In the genomic region with DNA sequence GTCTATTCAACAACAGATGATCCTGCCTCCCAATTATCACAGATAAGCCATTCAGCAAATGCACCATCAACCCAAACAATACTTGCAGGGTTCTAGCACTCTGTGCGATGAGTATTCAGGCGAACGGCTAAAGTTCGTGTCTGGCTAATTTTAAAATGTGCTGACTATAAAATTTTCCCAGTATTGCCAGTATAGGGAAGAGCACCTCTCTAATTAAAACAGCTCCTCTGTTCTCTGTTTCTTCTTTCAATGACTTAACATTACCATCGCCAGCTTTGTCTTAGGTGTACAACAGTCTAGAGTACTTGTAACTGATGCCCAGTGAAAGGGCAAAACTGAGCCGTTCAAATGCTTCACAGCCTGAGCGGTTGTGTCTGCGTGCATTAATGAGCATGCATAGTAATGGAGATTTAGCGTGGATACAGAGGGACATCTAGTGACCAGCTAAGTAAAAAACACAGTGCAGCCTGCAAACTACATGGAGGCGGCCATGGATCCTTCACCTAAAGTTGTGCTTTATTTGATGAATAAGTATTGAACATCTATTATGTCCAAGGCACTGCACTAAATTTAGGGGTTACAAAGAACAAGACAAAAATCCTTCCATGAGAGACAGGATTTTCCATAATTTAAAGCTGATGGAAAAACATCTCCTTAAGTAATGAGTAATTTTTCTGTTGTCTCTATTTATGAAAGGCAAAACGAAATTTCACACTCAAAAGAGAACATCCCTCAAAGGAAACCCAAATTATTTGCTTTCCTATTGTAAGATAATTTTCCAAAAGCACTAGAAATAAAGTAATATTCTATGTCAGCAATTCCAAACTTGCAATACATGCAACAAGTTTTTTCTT, we compare ENCODE assay signal across 8 cellular contexts.
A peak's percentile ranks its signal among the peaks of the same experiment; 100 is the strongest.
DNase-seq lines count a peak whose midpoint lies in the region; ATAC-seq and TF ChIP-seq lines count a peak whose summit lies in the region.

No MANE protein-coding gene starts in this region.

- H3K4me3 ChIP-seq in brain microvascular endothelial cell (ENCODE audit: low read depth, low read length) (no peak overlapping the region), suprapubic skin (no peak overlapping the region)
- H3K4me3 ChIP-seq in effector memory CD4-positive, alpha-beta T cell (ENCODE audit: insufficient read depth, low read depth, low read length, poor library complexity, severe bottlenecking): no peak overlapping the region

- ATAC-seq in HG03378 (IDR thresholded peaks at IDR 0.05; ENCODE audit: unreplicated experiment): no peak

- H3K27me3 ChIP-seq in brain microvascular endothelial cell (replicated peaks) (no peaks in the 10 kb centered on the region), suprapubic skin (no peaks in the 10 kb centered on the region)
- H3K27me3 ChIP-seq in effector memory CD4-positive, alpha-beta T cell (replicated peaks; ENCODE audit: control insufficient read depth, insufficient read depth, low read length, poor library complexity, severe bottlenecking): no peaks in the 10 kb centered on the region

- TF ChIP-seq CTCF in brain microvascular endothelial cell (IDR thresholded peaks at IDR 0.05; ENCODE audit: low read depth, low read length, missing control alignments) (peak; percentile 84), suprapubic skin (IDR thresholded peaks at IDR 0.05) (peak; percentile 9 to 43)

- H3K36me3 ChIP-seq in brain microvascular endothelial cell (replicated peaks) (no peaks in the 10 kb centered on the region), suprapubic skin (no peaks in the 10 kb centered on the region)
- H3K36me3 ChIP-seq in effector memory CD4-positive, alpha-beta T cell (ENCODE audit: control insufficient read depth, insufficient read depth, low read length): no peaks in the 10 kb centered on the region

- in situ Hi-C loops in brain microvascular endothelial cell (cut with HindIII; ENCODE audit: low pct_ligation_motif_present, low sequenced_read_pairs): no loop called here

- H3K27ac ChIP-seq in brain microvascular endothelial cell (no peak overlapping the region), suprapubic skin (no peak overlapping the region)
- no peak overlapping the region for H3K27ac ChIP-seq in effector memory CD4-positive, alpha-beta T cell (ENCODE audit: insufficient read depth, low read length, poor library complexity, severe bottlenecking)

- peaks cover 3% of the 10 kb centered on the region for H3K4me1 ChIP-seq in suprapubic skin
- H3K4me1 ChIP-seq in effector memory CD4-positive, alpha-beta T cell (ENCODE audit: control insufficient read depth, insufficient read depth, low read length, poor library complexity, severe bottlenecking): no peaks in the 10 kb centered on the region

- DNase-seq in COR-L47 (lab: John Stamatoyannopoulos, UW) (peak; percentile 70), HPDE6-E6E7 (ENCODE audit: extremely low spot score) (peak; percentile 42), NCI-H82 (lab: John Stamatoyannopoulos, UW) (peak; percentile 82), brain microvascular endothelial cell (peak; percentile 58), islet precursor cell (peak; percentile 69), suprapubic skin (ENCODE audit: low spot score in 2 of 2) (no peak)
- DNase-seq in effector memory CD4-positive, alpha-beta T cell: no peak

- H3K9me3 ChIP-seq in suprapubic skin: no peaks in the 10 kb centered on the region
- H3K9me3 ChIP-seq in effector memory CD4-positive, alpha-beta T cell (ENCODE audit: control insufficient read depth, low read length): no peaks in the 10 kb centered on the region

- no peak for TF ChIP-seq POLR2A in suprapubic skin (IDR thresholded peaks at IDR 0.05)

- 26% methylated on average over 11 of the region's 11 CpGs for WGBS in suprapubic skin

- no peak for TF ChIP-seq EP300 in suprapubic skin (IDR thresholded peaks at IDR 0.05)

Comparison
In these comparisons a context has a peak if more than half of its experiments do, and no peak if none do; other contexts are left out.
1. DNase-seq: peak in COR-L47 (single experiment), HPDE6-E6E7 (single experiment), NCI-H82 (single experiment), brain microvascular endothelial cell (single experiment) and islet precursor cell (single experiment); none in suprapubic skin (0 of 2) and effector memory CD4-positive, alpha-beta T cell (0 of 3).